Comparison of ENCODE assay signal across 2 cellular contexts in the genomic region with DNA sequence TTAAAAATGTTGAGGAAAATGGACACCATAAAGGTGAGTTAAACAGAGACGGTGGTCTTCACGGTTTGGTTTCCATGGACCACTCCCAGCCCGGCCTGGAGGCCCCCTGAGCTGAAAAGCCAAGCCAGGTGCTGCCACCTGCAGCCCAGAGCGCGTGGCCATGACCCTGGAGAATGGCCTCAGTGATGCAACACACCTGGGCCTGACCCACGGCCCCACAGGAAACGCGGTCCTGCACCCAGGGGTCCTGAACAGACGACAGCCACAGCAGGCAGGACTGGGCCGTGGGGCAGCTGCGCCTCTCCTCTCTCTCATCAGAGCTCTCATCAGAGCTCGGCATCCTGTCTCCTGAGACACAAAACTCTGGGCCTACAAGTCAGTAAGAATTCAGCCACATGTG.
TF ChIP-seq lines count a peak whose summit lies in the region.

No MANE protein-coding gene starts in this region.

TF ChIP-seq in GM23338, 12 proteins besides CTCF, POLR2A, EP300 and RAD21 (continued from another document):
- TF ChIP-seq, protein P1, sequence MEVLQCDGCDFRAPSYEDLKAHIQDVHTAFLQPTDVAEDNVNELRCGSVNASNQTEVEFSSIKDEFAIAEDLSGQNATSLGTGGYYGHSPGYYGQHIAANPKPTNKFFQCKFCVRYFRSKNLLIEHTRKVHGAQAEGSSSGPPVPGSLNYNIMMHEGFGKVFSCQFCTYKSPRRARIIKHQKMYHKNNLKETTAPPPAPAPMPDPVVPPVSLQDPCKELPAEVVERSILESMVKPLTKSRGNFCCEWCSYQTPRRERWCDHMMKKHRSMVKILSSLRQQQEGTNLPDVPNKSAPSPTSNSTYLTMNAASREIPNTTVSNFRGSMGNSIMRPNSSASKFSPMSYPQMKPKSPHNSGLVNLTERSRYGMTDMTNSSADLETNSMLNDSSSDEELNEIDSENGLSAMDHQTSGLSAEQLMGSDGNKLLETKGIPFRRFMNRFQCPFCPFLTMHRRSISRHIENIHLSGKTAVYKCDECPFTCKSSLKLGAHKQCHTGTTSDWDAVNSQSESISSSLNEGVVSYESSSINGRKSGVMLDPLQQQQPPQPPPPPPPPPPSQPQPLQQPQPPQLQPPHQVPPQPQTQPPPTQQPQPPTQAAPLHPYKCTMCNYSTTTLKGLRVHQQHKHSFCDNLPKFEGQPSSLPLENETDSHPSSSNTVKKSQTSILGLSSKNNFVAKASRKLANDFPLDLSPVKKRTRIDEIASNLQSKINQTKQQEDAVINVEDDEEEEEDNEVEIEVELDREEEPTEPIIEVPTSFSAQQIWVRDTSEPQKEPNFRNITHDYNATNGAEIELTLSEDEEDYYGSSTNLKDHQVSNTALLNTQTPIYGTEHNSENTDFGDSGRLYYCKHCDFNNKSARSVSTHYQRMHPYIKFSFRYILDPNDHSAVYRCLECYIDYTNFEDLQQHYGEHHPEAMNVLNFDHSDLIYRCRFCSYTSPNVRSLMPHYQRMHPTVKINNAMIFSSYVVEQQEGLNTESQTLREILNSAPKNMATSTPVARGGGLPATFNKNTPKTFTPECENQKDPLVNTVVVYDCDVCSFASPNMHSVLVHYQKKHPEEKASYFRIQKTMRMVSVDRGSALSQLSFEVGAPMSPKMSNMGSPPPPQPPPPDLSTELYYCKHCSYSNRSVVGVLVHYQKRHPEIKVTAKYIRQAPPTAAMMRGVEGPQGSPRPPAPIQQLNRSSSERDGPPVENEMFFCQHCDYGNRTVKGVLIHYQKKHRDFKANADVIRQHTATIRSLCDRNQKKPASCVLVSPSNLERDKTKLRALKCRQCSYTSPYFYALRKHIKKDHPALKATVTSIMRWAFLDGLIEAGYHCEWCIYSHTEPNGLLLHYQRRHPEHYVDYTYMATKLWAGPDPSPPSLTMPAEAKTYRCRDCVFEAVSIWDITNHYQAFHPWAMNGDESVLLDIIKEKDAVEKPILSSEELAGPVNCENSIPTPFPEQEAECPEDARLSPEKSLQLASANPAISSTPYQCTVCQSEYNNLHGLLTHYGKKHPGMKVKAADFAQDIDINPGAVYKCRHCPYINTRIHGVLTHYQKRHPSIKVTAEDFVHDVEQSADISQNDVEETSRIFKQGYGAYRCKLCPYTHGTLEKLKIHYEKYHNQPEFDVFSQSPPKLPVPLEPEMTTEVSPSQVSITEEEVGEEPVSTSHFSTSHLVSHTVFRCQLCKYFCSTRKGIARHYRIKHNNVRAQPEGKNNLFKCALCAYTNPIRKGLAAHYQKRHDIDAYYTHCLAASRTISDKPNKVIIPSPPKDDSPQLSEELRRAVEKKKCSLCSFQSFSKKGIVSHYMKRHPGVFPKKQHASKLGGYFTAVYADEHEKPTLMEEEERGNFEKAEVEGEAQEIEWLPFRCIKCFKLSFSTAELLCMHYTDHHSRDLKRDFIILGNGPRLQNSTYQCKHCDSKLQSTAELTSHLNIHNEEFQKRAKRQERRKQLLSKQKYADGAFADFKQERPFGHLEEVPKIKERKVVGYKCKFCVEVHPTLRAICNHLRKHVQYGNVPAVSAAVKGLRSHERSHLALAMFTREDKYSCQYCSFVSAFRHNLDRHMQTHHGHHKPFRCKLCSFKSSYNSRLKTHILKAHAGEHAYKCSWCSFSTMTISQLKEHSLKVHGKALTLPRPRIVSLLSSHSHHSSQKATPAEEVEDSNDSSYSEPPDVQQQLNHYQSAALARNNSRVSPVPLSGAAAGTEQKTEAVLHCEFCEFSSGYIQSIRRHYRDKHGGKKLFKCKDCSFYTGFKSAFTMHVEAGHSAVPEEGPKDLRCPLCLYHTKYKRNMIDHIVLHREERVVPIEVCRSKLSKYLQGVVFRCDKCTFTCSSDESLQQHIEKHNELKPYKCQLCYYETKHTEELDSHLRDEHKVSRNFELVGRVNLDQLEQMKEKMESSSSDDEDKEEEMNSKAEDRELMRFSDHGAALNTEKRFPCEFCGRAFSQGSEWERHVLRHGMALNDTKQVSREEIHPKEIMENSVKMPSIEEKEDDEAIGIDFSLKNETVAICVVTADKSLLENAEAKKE (CRISPR knock-in tag; IDR thresholded peaks at IDR 0.05), result no peak
- no peak for TF ChIP-seq EZH2phosphoT487 (IDR thresholded peaks at IDR 0.05; ENCODE audit: unreplicated experiment)

TF ChIP-seq in HepG2, 621 proteins besides CTCF, POLR2A, EP300 and RAD21 (continued from another document):
- no peak for TF ChIP-seq FOXO1 (CRISPR knock-in tag; IDR thresholded peaks at IDR 0.05)
- TF ChIP-seq MAX (IDR thresholded peaks at IDR 0.05), result no peak
- no peak for TF ChIP-seq ERF (CRISPR knock-in tag; IDR thresholded peaks at IDR 0.05)
- TF ChIP-seq, protein P2, sequence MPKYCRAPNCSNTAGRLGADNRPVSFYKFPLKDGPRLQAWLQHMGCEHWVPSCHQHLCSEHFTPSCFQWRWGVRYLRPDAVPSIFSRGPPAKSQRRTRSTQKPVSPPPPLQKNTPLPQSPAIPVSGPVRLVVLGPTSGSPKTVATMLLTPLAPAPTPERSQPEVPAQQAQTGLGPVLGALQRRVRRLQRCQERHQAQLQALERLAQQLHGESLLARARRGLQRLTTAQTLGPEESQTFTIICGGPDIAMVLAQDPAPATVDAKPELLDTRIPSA (CRISPR knock-in tag; IDR thresholded peaks at IDR 0.05; ENCODE audit: borderline replicate concordance), result no peak
- TF ChIP-seq ZC3H13 (CRISPR knock-in tag; IDR thresholded peaks at IDR 0.05), result no peak
TF ChIP-seq in HepG2: peak in this region for 6.
